ENCODE assay signal across 2 cellular contexts in the genomic region with DNA sequence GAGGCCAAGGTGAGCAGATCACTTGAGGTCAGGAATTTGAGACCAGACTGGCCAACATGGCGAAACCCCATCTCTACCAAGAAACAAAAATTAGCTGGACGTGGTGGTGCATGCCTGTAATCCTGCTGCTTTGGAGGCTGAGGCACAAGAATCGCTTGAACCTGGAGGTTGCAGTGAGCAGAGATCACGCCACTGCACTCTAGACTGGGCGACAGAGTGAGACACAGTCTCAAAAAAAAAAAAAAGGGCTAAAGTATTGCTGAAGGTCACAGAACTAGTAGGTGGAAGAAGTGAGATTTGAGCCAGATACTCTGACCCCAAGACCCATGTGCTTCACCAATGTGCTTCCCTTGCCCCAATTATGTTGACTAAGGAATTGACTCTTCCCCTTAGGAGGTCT.
TF ChIP-seq lines count a peak whose summit lies in the region.

No MANE protein-coding gene starts in this region.

TF ChIP-seq in GM23338, 12 proteins besides CTCF, POLR2A, EP300 and RAD21 (continues in another document):
- TF ChIP-seq, protein P1, sequence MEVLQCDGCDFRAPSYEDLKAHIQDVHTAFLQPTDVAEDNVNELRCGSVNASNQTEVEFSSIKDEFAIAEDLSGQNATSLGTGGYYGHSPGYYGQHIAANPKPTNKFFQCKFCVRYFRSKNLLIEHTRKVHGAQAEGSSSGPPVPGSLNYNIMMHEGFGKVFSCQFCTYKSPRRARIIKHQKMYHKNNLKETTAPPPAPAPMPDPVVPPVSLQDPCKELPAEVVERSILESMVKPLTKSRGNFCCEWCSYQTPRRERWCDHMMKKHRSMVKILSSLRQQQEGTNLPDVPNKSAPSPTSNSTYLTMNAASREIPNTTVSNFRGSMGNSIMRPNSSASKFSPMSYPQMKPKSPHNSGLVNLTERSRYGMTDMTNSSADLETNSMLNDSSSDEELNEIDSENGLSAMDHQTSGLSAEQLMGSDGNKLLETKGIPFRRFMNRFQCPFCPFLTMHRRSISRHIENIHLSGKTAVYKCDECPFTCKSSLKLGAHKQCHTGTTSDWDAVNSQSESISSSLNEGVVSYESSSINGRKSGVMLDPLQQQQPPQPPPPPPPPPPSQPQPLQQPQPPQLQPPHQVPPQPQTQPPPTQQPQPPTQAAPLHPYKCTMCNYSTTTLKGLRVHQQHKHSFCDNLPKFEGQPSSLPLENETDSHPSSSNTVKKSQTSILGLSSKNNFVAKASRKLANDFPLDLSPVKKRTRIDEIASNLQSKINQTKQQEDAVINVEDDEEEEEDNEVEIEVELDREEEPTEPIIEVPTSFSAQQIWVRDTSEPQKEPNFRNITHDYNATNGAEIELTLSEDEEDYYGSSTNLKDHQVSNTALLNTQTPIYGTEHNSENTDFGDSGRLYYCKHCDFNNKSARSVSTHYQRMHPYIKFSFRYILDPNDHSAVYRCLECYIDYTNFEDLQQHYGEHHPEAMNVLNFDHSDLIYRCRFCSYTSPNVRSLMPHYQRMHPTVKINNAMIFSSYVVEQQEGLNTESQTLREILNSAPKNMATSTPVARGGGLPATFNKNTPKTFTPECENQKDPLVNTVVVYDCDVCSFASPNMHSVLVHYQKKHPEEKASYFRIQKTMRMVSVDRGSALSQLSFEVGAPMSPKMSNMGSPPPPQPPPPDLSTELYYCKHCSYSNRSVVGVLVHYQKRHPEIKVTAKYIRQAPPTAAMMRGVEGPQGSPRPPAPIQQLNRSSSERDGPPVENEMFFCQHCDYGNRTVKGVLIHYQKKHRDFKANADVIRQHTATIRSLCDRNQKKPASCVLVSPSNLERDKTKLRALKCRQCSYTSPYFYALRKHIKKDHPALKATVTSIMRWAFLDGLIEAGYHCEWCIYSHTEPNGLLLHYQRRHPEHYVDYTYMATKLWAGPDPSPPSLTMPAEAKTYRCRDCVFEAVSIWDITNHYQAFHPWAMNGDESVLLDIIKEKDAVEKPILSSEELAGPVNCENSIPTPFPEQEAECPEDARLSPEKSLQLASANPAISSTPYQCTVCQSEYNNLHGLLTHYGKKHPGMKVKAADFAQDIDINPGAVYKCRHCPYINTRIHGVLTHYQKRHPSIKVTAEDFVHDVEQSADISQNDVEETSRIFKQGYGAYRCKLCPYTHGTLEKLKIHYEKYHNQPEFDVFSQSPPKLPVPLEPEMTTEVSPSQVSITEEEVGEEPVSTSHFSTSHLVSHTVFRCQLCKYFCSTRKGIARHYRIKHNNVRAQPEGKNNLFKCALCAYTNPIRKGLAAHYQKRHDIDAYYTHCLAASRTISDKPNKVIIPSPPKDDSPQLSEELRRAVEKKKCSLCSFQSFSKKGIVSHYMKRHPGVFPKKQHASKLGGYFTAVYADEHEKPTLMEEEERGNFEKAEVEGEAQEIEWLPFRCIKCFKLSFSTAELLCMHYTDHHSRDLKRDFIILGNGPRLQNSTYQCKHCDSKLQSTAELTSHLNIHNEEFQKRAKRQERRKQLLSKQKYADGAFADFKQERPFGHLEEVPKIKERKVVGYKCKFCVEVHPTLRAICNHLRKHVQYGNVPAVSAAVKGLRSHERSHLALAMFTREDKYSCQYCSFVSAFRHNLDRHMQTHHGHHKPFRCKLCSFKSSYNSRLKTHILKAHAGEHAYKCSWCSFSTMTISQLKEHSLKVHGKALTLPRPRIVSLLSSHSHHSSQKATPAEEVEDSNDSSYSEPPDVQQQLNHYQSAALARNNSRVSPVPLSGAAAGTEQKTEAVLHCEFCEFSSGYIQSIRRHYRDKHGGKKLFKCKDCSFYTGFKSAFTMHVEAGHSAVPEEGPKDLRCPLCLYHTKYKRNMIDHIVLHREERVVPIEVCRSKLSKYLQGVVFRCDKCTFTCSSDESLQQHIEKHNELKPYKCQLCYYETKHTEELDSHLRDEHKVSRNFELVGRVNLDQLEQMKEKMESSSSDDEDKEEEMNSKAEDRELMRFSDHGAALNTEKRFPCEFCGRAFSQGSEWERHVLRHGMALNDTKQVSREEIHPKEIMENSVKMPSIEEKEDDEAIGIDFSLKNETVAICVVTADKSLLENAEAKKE (CRISPR knock-in tag; IDR thresholded peaks at IDR 0.05), result no peak
- TF ChIP-seq ZNF114 (CRISPR knock-in tag; IDR thresholded peaks at IDR 0.05), result no peak
- TF ChIP-seq CREB1 (CRISPR knock-in tag; IDR thresholded peaks at IDR 0.05; ENCODE audit: low read depth), result no peak
- no peak for TF ChIP-seq EZH2 (IDR thresholded peaks at IDR 0.05; ENCODE audit: low read depth, unreplicated experiment)
- no peak for TF ChIP-seq NANOG (IDR thresholded peaks at IDR 0.05; ENCODE audit: borderline replicate concordance)
- TF ChIP-seq, protein P2, sequence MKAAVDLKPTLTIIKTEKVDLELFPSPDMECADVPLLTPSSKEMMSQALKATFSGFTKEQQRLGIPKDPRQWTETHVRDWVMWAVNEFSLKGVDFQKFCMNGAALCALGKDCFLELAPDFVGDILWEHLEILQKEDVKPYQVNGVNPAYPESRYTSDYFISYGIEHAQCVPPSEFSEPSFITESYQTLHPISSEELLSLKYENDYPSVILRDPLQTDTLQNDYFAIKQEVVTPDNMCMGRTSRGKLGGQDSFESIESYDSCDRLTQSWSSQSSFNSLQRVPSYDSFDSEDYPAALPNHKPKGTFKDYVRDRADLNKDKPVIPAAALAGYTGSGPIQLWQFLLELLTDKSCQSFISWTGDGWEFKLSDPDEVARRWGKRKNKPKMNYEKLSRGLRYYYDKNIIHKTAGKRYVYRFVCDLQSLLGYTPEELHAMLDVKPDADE (IDR thresholded peaks at IDR 0.05), result no peak
- TF ChIP-seq EZH2phosphoT487 (IDR thresholded peaks at IDR 0.05; ENCODE audit: unreplicated experiment), result no peak
- no peak for TF ChIP-seq ZNF331 (CRISPR knock-in tag; IDR thresholded peaks at IDR 0.05; ENCODE audit: low read depth)
- TF ChIP-seq STAT1 (IDR thresholded peaks at IDR 0.05; ENCODE audit: unreplicated experiment), result no peak
- TF ChIP-seq, protein P3, sequence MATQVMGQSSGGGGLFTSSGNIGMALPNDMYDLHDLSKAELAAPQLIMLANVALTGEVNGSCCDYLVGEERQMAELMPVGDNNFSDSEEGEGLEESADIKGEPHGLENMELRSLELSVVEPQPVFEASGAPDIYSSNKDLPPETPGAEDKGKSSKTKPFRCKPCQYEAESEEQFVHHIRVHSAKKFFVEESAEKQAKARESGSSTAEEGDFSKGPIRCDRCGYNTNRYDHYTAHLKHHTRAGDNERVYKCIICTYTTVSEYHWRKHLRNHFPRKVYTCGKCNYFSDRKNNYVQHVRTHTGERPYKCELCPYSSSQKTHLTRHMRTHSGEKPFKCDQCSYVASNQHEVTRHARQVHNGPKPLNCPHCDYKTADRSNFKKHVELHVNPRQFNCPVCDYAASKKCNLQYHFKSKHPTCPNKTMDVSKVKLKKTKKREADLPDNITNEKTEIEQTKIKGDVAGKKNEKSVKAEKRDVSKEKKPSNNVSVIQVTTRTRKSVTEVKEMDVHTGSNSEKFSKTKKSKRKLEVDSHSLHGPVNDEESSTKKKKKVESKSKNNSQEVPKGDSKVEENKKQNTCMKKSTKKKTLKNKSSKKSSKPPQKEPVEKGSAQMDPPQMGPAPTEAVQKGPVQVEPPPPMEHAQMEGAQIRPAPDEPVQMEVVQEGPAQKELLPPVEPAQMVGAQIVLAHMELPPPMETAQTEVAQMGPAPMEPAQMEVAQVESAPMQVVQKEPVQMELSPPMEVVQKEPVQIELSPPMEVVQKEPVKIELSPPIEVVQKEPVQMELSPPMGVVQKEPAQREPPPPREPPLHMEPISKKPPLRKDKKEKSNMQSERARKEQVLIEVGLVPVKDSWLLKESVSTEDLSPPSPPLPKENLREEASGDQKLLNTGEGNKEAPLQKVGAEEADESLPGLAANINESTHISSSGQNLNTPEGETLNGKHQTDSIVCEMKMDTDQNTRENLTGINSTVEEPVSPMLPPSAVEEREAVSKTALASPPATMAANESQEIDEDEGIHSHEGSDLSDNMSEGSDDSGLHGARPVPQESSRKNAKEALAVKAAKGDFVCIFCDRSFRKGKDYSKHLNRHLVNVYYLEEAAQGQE (IDR thresholded peaks at IDR 0.05; ENCODE audit: unreplicated experiment), result no peak

TF ChIP-seq in H1, 55 proteins besides CTCF, POLR2A, EP300 and RAD21:
- no peak for TF ChIP-seq CBX8 (IDR thresholded peaks at IDR 0.05; ENCODE audit: borderline replicate concordance, low read depth, low read length)
- TF ChIP-seq, protein P4, sequence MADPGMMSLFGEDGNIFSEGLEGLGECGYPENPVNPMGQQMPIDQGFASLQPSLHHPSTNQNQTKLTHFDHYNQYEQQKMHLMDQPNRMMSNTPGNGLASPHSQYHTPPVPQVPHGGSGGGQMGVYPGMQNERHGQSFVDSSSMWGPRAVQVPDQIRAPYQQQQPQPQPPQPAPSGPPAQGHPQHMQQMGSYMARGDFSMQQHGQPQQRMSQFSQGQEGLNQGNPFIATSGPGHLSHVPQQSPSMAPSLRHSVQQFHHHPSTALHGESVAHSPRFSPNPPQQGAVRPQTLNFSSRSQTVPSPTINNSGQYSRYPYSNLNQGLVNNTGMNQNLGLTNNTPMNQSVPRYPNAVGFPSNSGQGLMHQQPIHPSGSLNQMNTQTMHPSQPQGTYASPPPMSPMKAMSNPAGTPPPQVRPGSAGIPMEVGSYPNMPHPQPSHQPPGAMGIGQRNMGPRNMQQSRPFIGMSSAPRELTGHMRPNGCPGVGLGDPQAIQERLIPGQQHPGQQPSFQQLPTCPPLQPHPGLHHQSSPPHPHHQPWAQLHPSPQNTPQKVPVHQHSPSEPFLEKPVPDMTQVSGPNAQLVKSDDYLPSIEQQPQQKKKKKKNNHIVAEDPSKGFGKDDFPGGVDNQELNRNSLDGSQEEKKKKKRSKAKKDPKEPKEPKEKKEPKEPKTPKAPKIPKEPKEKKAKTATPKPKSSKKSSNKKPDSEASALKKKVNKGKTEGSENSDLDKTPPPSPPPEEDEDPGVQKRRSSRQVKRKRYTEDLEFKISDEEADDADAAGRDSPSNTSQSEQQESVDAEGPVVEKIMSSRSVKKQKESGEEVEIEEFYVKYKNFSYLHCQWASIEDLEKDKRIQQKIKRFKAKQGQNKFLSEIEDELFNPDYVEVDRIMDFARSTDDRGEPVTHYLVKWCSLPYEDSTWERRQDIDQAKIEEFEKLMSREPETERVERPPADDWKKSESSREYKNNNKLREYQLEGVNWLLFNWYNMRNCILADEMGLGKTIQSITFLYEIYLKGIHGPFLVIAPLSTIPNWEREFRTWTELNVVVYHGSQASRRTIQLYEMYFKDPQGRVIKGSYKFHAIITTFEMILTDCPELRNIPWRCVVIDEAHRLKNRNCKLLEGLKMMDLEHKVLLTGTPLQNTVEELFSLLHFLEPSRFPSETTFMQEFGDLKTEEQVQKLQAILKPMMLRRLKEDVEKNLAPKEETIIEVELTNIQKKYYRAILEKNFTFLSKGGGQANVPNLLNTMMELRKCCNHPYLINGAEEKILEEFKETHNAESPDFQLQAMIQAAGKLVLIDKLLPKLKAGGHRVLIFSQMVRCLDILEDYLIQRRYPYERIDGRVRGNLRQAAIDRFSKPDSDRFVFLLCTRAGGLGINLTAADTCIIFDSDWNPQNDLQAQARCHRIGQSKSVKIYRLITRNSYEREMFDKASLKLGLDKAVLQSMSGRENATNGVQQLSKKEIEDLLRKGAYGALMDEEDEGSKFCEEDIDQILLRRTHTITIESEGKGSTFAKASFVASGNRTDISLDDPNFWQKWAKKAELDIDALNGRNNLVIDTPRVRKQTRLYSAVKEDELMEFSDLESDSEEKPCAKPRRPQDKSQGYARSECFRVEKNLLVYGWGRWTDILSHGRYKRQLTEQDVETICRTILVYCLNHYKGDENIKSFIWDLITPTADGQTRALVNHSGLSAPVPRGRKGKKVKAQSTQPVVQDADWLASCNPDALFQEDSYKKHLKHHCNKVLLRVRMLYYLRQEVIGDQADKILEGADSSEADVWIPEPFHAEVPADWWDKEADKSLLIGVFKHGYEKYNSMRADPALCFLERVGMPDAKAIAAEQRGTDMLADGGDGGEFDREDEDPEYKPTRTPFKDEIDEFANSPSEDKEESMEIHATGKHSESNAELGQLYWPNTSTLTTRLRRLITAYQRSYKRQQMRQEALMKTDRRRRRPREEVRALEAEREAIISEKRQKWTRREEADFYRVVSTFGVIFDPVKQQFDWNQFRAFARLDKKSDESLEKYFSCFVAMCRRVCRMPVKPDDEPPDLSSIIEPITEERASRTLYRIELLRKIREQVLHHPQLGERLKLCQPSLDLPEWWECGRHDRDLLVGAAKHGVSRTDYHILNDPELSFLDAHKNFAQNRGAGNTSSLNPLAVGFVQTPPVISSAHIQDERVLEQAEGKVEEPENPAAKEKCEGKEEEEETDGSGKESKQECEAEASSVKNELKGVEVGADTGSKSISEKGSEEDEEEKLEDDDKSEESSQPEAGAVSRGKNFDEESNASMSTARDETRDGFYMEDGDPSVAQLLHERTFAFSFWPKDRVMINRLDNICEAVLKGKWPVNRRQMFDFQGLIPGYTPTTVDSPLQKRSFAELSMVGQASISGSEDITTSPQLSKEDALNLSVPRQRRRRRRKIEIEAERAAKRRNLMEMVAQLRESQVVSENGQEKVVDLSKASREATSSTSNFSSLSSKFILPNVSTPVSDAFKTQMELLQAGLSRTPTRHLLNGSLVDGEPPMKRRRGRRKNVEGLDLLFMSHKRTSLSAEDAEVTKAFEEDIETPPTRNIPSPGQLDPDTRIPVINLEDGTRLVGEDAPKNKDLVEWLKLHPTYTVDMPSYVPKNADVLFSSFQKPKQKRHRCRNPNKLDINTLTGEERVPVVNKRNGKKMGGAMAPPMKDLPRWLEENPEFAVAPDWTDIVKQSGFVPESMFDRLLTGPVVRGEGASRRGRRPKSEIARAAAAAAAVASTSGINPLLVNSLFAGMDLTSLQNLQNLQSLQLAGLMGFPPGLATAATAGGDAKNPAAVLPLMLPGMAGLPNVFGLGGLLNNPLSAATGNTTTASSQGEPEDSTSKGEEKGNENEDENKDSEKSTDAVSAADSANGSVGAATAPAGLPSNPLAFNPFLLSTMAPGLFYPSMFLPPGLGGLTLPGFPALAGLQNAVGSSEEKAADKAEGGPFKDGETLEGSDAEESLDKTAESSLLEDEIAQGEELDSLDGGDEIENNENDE (IDR thresholded peaks at IDR 0.05; ENCODE audit: insufficient replicate concordance, low read length), result no peak
- TF ChIP-seq RBBP5 (IDR thresholded peaks at IDR 0.05; ENCODE audit: borderline replicate concordance, low read depth, low read length), result no peak
- no peak for TF ChIP-seq TAF1 (IDR thresholded peaks at IDR 0.05; ENCODE audit: low read depth, low read length)
- TF ChIP-seq CBX5 (IDR thresholded peaks at IDR 0.05; ENCODE audit: low read depth, low read length), result no peak
- no peak for TF ChIP-seq SP2 (IDR thresholded peaks at IDR 0.05; ENCODE audit: low read length)
- no peak for TF ChIP-seq FOSL1 (IDR thresholded peaks at IDR 0.05; ENCODE audit: insufficient read depth, low read depth, low read length)
- TF ChIP-seq TCF12 (IDR thresholded peaks at IDR 0.05; ENCODE audit: low read depth, low read length), result no peak
